ENCODE assay signal across 8 cellular contexts in the genomic region with DNA sequence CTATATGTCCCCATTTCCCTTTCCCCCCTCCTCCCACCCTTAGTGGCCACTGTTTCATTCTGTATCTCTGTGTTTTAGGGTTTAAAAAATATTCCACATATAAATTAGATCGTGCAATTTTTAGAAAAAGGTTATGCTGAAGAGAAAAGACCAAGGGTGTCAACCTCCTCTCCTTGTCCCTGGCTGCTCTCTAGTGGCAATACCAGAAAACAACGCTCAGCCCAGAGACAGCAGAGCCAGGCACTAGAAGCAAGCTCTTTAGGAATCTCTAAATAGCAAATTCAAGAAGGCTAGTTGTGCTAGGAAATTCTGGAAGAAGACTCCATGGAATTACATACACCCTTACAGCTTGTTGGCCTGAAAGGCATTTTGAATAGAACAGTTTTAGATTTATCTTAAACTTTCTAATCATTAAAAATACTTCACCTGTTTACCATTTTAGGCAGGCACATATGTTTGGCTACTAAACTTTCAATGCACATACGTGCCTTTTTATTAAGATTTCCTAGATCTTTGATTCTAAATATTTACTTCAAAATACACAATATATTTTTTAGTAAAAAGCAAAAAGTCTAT. TPM values are rescaled to one million over a fixed set of nuclear protein-coding genes. Genes with fewer than 3 reads are reported as not detected.
DNase-seq lines count a peak whose midpoint lies in the region; ATAC-seq and TF ChIP-seq lines count a peak whose summit lies in the region.

No MANE protein-coding gene starts in this region.

- ATAC-seq in gastroesophageal sphincter, result peak; percentile 66

- H3K9me3 ChIP-seq in HAP-1, result no peaks in the 10 kb centered on the region
- no peaks in the 10 kb centered on the region for H3K9me3 ChIP-seq in gastroesophageal sphincter

- no peaks in the 10 kb centered on the region for H3K9me3 Mint-ChIP-seq in activated CD4-positive, alpha-beta memory T cell treated with anti-CD3 and anti-CD28 coated beads for 36 hours

- H3K4me1 ChIP-seq in HAP-1 (peaks cover 3% of the 10 kb centered on the region), gastroesophageal sphincter (peaks cover under 1 to 38% (median 9%) of the 10 kb centered on the region in 3 donors)

- H3K4me3 ChIP-seq in HAP-1, result no peak overlapping the region
- H3K4me3 ChIP-seq in gastroesophageal sphincter, result no peak overlapping the region

- in situ Hi-C loops in HAP-1 (cut with MboI; ENCODE audit: low sequenced_read_pairs), result no loop called here

- H3K4me3 Mint-ChIP-seq in activated CD4-positive, alpha-beta memory T cell treated with anti-CD3 and anti-CD28 coated beads for 36 hours, result no peak overlapping the region

- peaks cover 5% of the 10 kb centered on the region for H3K27me3 Mint-ChIP-seq in activated CD4-positive, alpha-beta memory T cell treated with anti-CD3 and anti-CD28 coated beads for 36 hours

- no peaks in the 10 kb centered on the region for H3K27me3 ChIP-seq in HAP-1 (ENCODE audit: low read depth)
- H3K27me3 ChIP-seq in gastroesophageal sphincter, result no peaks in the 10 kb centered on the region

- H3K27ac ChIP-seq in gastroesophageal sphincter, result peak overlapping the region in 1 of 4 donors; percentile 26

- peak; percentile 6 for DNase-seq in stimulated activated CD4-positive, alpha-beta T cell treated with anti-CD3 and anti-CD28 coated beads, Interleukin-1b, Interleukin-23, amount 100 ng/mL, for 48 hours
- no peak for DNase-seq in stimulated activated CD4-positive, alpha-beta T cell treated with anti-CD3 and anti-CD28 coated beads, Interleukin-4, amount 100 ng/mL, for 24 hours
- DNase-seq in HAP-1 (ENCODE audit: low spot score in 2 of 2) (peak; percentile 38 to 43), NCI-H1694 (lab: John Stamatoyannopoulos, UW) (peak; percentile 49), pons (ENCODE audit: low spot score) (peak; percentile 97), NCI-H510A (lab: John Stamatoyannopoulos, UW) (no peak)
- DNase-seq in activated CD4-positive, alpha-beta memory T cell treated with anti-CD3 and anti-CD28 coated beads for 36 hours, result peak; percentile 25

- no peaks in the 10 kb centered on the region for H3K36me3 Mint-ChIP-seq in activated CD4-positive, alpha-beta memory T cell treated with anti-CD3 and anti-CD28 coated beads for 36 hours

- POLR2A ChIA-PET in activated CD4-positive, alpha-beta memory T cell treated with anti-CD3 and anti-CD28 coated beads for 36 hours (lab: Charles Lee), result interaction anchor here (0.6 kb wide), 1 partner anchor 51 kb away, joined by 3 read pairs; no protein-coding TSS in a partner anchor

- H3K4me1 Mint-ChIP-seq in activated CD4-positive, alpha-beta memory T cell treated with anti-CD3 and anti-CD28 coated beads for 36 hours (ENCODE audit: low read depth), result no peaks in the 10 kb centered on the region

- no peak for TF ChIP-seq POLR2A in gastroesophageal sphincter (IDR thresholded peaks at IDR 0.05)

- no peak for TF ChIP-seq EP300 in gastroesophageal sphincter (IDR thresholded peaks at IDR 0.05)

- no peak overlapping the region for H3K27ac Mint-ChIP-seq in activated CD4-positive, alpha-beta memory T cell treated with anti-CD3 and anti-CD28 coated beads for 36 hours

- 18 to 30% methylated on average over 2 to 3 of the region's 3 CpGs for WGBS in gastroesophageal sphincter (ENCODE audit: low coverage in 1 of 2), 2 donors

- peak; percentile 53 to 82 (median 76) for TF ChIP-seq CTCF in gastroesophageal sphincter (IDR thresholded peaks at IDR 0.05)

- intact Hi-C loops in activated CD4-positive, alpha-beta memory T cell treated with anti-CD3 and anti-CD28 coated beads for 36 hours (cut with micrococcal nuclease), result no loop called here

- CTCF ChIA-PET in activated CD4-positive, alpha-beta memory T cell treated with anti-CD3 and anti-CD28 coated beads for 36 hours (lab: Charles Lee), result interaction anchor here (0.9 to 3.4 kb wide), 2 partner anchors 35 to 142 kb away, joined by 3 to 14 read pairs; no protein-coding TSS in a partner anchor

- no peaks in the 10 kb centered on the region for H3K36me3 ChIP-seq in HAP-1 (replicated peaks)
- H3K36me3 ChIP-seq in gastroesophageal sphincter, result no peaks in the 10 kb centered on the region

RNA-seq across cellular contexts. Expression of gene RASGRP3, which starts 35.1 kb away (rescaled TPM):
- 1 to 10 TPM; 1.2 to 1.9 TPM for total RNA-seq in activated CD4-positive, alpha-beta memory T cell treated with anti-CD3 and anti-CD28 coated beads for 36 hours
- total RNA-seq in gastroesophageal sphincter, result 10 to 100 TPM in 1 of 4 donors, 1 to 10 TPM in 3; 2.6 to 23.3 (median 8.3) TPM

Comparison
In these comparisons a context has a peak if more than half of its experiments do, and no peak if none do; other contexts are left out.
1. DNase-seq: peak in stimulated activated CD4-positive, alpha-beta T cell treated with anti-CD3 and anti-CD28 coated beads, Interleukin-1b, Interleukin-23, amount 100 ng/mL, for 48 hours (single experiment), HAP-1 (2 of 2), NCI-H1694 (single experiment), activated CD4-positive, alpha-beta memory T cell treated with anti-CD3 and anti-CD28 coated beads for 36 hours (single experiment) and pons (single experiment); none in stimulated activated CD4-positive, alpha-beta T cell treated with anti-CD3 and anti-CD28 coated beads, Interleukin-4, amount 100 ng/mL, for 24 hours (single experiment) and NCI-H510A (single experiment).